Comparison of ENCODE assay signal across 11 cellular contexts in the genomic region with DNA sequence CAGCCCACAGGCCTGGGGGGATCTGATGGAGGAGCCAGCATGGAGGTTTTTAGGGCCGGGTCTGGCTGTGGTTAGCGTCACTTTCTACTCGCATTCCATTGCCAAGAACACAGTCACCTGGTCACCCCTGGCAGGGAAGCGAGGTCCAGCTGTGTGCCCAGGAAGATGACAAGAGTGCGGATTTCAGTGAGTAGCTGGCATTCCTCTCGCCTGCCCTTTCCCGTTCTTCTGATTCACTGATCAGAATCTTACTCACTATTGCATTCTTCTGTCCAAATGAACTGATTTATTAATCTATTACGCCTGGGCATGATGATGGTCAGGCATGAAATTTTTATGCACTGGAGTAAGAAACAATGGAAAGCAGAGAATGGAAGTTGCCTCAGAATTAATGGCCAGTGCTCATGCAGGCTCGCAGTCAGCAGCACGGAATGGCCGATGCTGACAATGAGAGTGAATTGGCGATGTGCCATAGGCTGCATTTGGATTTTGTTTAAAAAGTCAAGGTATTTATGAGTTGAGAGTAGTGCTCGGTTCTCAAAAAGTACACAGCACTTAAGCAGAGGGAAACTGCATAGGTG.
A peak's percentile ranks its signal among the peaks of the same experiment; 100 is the strongest.
DNase-seq lines count a peak whose midpoint lies in the region; TF ChIP-seq lines count a peak whose summit lies in the region.
"Had no signal": no experiment of that assay in that cellular context is flagged by ENCODE, and none has a peak within 500 bp of the region (broad histone marks: within the 10 kb centered on the region; RNA-seq: fewer than 3 reads in every experiment).

No MANE protein-coding gene starts in this region.

- H3K27ac Mint-ChIP-seq in progenitor cell of endocrine pancreas: peak overlapping the region; percentile 70
- H3K27ac Mint-ChIP-seq in activated naive CD4-positive, alpha-beta T cell treated with anti-CD3 and anti-CD28 coated beads, Interleukin-2, amount 10 ng/mL, durations not matched to agents 7 days and 5 days: no peak overlapping the region

- H3K4me1 Mint-ChIP-seq in progenitor cell of endocrine pancreas (ENCODE audit: low read depth): peaks cover 42% of the 10 kb centered on the region
- H3K4me1 Mint-ChIP-seq in activated naive CD4-positive, alpha-beta T cell treated with anti-CD3 and anti-CD28 coated beads, Interleukin-2, amount 10 ng/mL, durations not matched to agents 7 days and 5 days: peaks cover 62% of the 10 kb centered on the region

- H3K4me2 ChIP-seq in OCI-LY1 (ENCODE audit: low read length) (peak overlapping the region; percentile 6; the same call in 1 of the 2 replicates), fibroblast of lung (ENCODE audit: extremely low read depth, insufficient read depth, low read length) (no peak overlapping the region)

- no peaks in the 10 kb centered on the region for H3F3A ChIP-seq in OCI-LY1 (ENCODE audit: insufficient read depth, low read length)

- H3K27me3 Mint-ChIP-seq in progenitor cell of endocrine pancreas: no peaks in the 10 kb centered on the region
- no peaks in the 10 kb centered on the region for H3K27me3 Mint-ChIP-seq in activated naive CD4-positive, alpha-beta T cell treated with anti-CD3 and anti-CD28 coated beads, Interleukin-2, amount 10 ng/mL, durations not matched to agents 7 days and 5 days

- H3K9me2 ChIP-seq in OCI-LY1 (ENCODE audit: low read depth, low read length): no peaks in the 10 kb centered on the region

- H3K4me3 Mint-ChIP-seq in progenitor cell of endocrine pancreas (ENCODE audit: low read depth): no peak overlapping the region
- no peak overlapping the region for H3K4me3 Mint-ChIP-seq in activated naive CD4-positive, alpha-beta T cell treated with anti-CD3 and anti-CD28 coated beads, Interleukin-2, amount 10 ng/mL, durations not matched to agents 7 days and 5 days

- H3K9me3 ChIP-seq in OCI-LY1 (ENCODE audit: low read length): no peaks in the 10 kb centered on the region
- no peaks in the 10 kb centered on the region for H3K9me3 ChIP-seq in fibroblast of lung (ENCODE audit: control insufficient read depth, insufficient read depth, low read depth, low read length)

- H3K4me1 ChIP-seq in OCI-LY1 (ENCODE audit: insufficient read depth, low read length, severe bottlenecking) (peaks cover 48% of the 10 kb centered on the region), fibroblast of lung (ENCODE audit: control insufficient read depth, extremely low read depth, insufficient read depth, low read length) (no peaks in the 10 kb centered on the region)

- H3K9ac ChIP-seq in OCI-LY1 (ENCODE audit: low read length) (no peak overlapping the region), fibroblast of lung (ENCODE audit: insufficient read depth, low read length) (no peak overlapping the region)

- H4K20me1 ChIP-seq in OCI-LY1 (ENCODE audit: insufficient read depth, low read length): no peaks in the 10 kb centered on the region
- H4K20me1 ChIP-seq in fibroblast of lung (ENCODE audit: control insufficient read depth, extremely low read depth, insufficient read depth, low read length): no peaks in the 10 kb centered on the region

- no peak overlapping the region for H2AFZ ChIP-seq in OCI-LY1 (ENCODE audit: low read length)
- no peak overlapping the region for H2AFZ ChIP-seq in fibroblast of lung (ENCODE audit: low read length)

- H3K36me3 Mint-ChIP-seq in progenitor cell of endocrine pancreas (ENCODE audit: insufficient read depth): peaks cover 11% of the 10 kb centered on the region
- H3K36me3 Mint-ChIP-seq in activated naive CD4-positive, alpha-beta T cell treated with anti-CD3 and anti-CD28 coated beads, Interleukin-2, amount 10 ng/mL, durations not matched to agents 7 days and 5 days: peaks cover 4% of the 10 kb centered on the region

- H3K4me3 ChIP-seq in OCI-LY1 (ENCODE audit: low read depth, low read length, poor library complexity, severe bottlenecking) (no peak overlapping the region), fibroblast of lung (replicated peaks in 1 of 4; ENCODE audit: control extremely low read depth in 1 of 4, insufficient read depth in 1 of 4, low read depth in 3 of 4, low read length in 4 of 4) (no peak overlapping the region)
- H3K4me3 ChIP-seq: SK-N-MC had no signal

- peaks cover 2% of the 10 kb centered on the region; the same call in 1 of the 2 replicates for H3K36me3 ChIP-seq in OCI-LY1 (ENCODE audit: insufficient read depth, low read length)
- H3K36me3 ChIP-seq in fibroblast of lung (ENCODE audit: control insufficient read depth, insufficient read depth, low read length): peaks cover 2% of the 10 kb centered on the region

- H3K27me3 ChIP-seq in OCI-LY1 (ENCODE audit: insufficient read depth, low read length) (no peaks in the 10 kb centered on the region), fibroblast of lung (ENCODE audit: control insufficient read depth, insufficient read depth, low read length) (no peaks in the 10 kb centered on the region)

- H3K9me3 Mint-ChIP-seq in progenitor cell of endocrine pancreas (ENCODE audit: low read depth): no peaks in the 10 kb centered on the region
- no peaks in the 10 kb centered on the region for H3K9me3 Mint-ChIP-seq in activated naive CD4-positive, alpha-beta T cell treated with anti-CD3 and anti-CD28 coated beads, Interleukin-2, amount 10 ng/mL, durations not matched to agents 7 days and 5 days

- peaks cover 9% of the 10 kb centered on the region; the same call in 1 of the 2 replicates for H3K79me2 ChIP-seq in OCI-LY1 (ENCODE audit: insufficient read depth, low read length)
- peaks cover 55% of the 10 kb centered on the region for H3K79me2 ChIP-seq in fibroblast of lung (ENCODE audit: control insufficient read depth, insufficient read depth, low read length)

- no peak for TF ChIP-seq CTCF in OCI-LY1 (IDR thresholded peaks at IDR 0.05; ENCODE audit: low read length)
- TF ChIP-seq CTCF in fibroblast of lung (conservative IDR thresholded peaks at IDR 0.05 in 1 of 2, IDR thresholded peaks at IDR 0.05 in 1 of 2; ENCODE audit: low read depth in 1 of 2, low read length in 2 of 2): no peak
- TF ChIP-seq CTCF in progenitor cell of endocrine pancreas (IDR thresholded peaks at IDR 0.05; ENCODE audit: unreplicated experiment): no peak

- CTCF ChIA-PET in activated naive CD4-positive, alpha-beta T cell treated with anti-CD3 and anti-CD28 coated beads, Interleukin-2, amount 10 ng/mL, durations not matched to agents 7 days and 5 days (lab: Charles Lee): no interaction called here

- H3K27ac ChIP-seq in OCI-LY1 (ENCODE audit: low read depth, low read length, poor library complexity, severe bottlenecking) (peak overlapping the region; percentile 37), fibroblast of lung (ENCODE audit: insufficient read depth, low read length) (no peak overlapping the region)
- H3K27ac ChIP-seq: SK-N-MC had no signal

- peak; percentile 71 for DNase-seq in ELF-1 (ENCODE audit: low read depth, low spot score)
- peak; percentile 35 to 81 for DNase-seq in fibroblast of lung (ENCODE audit: low read depth in 2 of 2)
- DNase-seq in progenitor cell of endocrine pancreas (ENCODE audit: low spot score, unreplicated experiment): no peak
- DNase-seq in SIG-M5 treated with dmso at 0.1 percent for 504 hours (lab: John Stamatoyannopoulos, UW; ENCODE audit: unreplicated experiment): no peak
- no peak for DNase-seq in activated naive CD4-positive, alpha-beta T cell treated with anti-CD3 and anti-CD28 coated beads, Interleukin-2, amount 10 ng/mL, durations not matched to agents 7 days and 5 days
- no peak for DNase-seq in NCI-H2171 treated with DMSO at 0.1 percent for 48 hours (lab: John Stamatoyannopoulos, UW)
- DNase-seq: activated CD4-positive, alpha-beta T cell treated with anti-CD3 and anti-CD28 coated beads, Interleukin-2, amount 50 U/mL, for 4 hours; stimulated activated CD4-positive, alpha-beta T cell treated with anti-CD3 and anti-CD28 coated beads, Interleukin-12 subunit alpha, Interleukin-12 subunit beta, amount 100 ng/mL, for 4 hours; stimulated activated naive CD4-positive, alpha-beta T cell treated with Interleukin-2 at 50 U/mL for 16 hours had no signal

Comparison
In these comparisons a context has a peak if more than half of its experiments do, and no peak if none do; other contexts are left out.
1. DNase-seq: peak in ELF-1 (single experiment) and fibroblast of lung (2 of 2); none in progenitor cell of endocrine pancreas (single experiment), SIG-M5 treated with dmso at 0.1 percent for 504 hours (single experiment), activated naive CD4-positive, alpha-beta T cell treated with anti-CD3 and anti-CD28 coated beads, Interleukin-2, amount 10 ng/mL, durations not matched to agents 7 days and 5 days (single experiment) and NCI-H2171 treated with DMSO at 0.1 percent for 48 hours (single experiment).